In the genomic region with DNA sequence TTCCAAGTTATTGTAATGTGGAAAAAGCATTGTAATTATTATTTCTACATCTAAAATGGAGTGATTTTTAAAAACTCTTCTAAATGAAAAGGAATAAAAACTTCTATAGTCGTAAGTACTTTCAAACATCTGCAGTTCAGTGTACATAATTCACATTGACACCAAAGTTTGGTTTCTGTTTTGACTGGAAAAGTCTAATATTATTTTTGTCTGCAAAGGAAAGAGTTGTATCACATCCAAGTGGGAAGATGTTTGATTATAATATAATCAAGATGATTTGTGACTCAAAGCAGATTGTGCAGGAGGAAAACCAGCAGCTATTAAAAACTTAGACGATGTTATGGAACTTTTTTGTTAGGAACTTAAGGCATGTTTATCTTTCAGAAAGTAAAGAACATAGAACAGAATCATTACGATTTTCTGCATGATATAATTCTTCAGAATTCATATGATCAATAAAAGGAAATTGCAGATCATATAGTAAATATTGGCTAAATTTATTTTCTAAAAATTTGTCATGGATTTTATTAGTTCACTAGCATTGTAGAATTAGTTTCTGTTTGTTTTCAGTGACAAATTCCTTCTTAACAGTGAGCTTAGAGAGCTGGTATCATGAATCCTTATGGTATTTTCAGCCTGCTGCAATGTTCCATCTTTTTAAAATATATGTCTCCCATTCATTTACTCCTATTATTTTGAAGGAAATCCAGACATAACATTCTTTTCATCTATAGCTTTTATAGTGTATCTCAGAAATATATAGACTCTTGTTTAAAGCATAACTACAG, we compare ENCODE assay signal across 1 cellular context.
TF ChIP-seq lines count a peak whose summit lies in the region.

No MANE protein-coding gene starts in this region.

TF ChIP-seq in WTC11, 78 proteins besides CTCF, POLR2A, EP300 and RAD21 (continued from another document):
- no peak for TF ChIP-seq ZNF425 (CRISPR knock-in tag; conservative IDR thresholded peaks at IDR 0.05)
- no peak for TF ChIP-seq ATF1 (CRISPR knock-in tag; IDR thresholded peaks at IDR 0.05)
